ENCODE assay signal across 11 cellular contexts in genomic region chr13:107835339-107836018, GRCh38.
DNase-seq lines count a peak whose midpoint lies in the region; ATAC-seq, FAIRE-seq and TF ChIP-seq lines count a peak whose summit lies in the region.
"Had no signal": no experiment of that assay in that cellular context is flagged by ENCODE, and none has a peak within 500 bp of the region (broad histone marks: within the 10 kb centered on the region; RNA-seq: fewer than 3 reads in every experiment).

No MANE protein-coding gene starts in this region.

- H3K4me3 ChIP-seq in astrocyte (ENCODE audit: insufficient read depth, low read depth, low read length) (no peak overlapping the region), pancreas (no peak overlapping the region), tibial artery (no peak overlapping the region)
- H3K4me3 ChIP-seq: psoas muscle had no signal

- H3K27ac ChIP-seq in astrocyte (ENCODE audit: low read depth, low read length), result peak overlapping the region; percentile 68
- no peak overlapping the region for H3K27ac ChIP-seq in pancreas
- H3K27ac ChIP-seq in tibial artery, result no peak overlapping the region
- H3K27ac ChIP-seq: psoas muscle had no signal

- DNase-seq in astrocyte (ENCODE audit: low read depth), result peak; percentile 93
- no peak for DNase-seq in pancreas
- no peak for DNase-seq in NCI-H2196 (lab: John Stamatoyannopoulos, UW; ENCODE audit: unreplicated experiment)
- no peak for DNase-seq in tibial artery
- DNase-seq in anterior cingulate cortex (lab: John Stamatoyannopoulos, UW), result no peak
- DNase-seq in activated CD4-positive, alpha-beta T cell treated with anti-CD3 and anti-CD28 coated beads, Interleukin-2, amount 50 U/mL, for 1 hour, result no peak
- DNase-seq: activated CD8-positive, alpha-beta memory T cell treated with anti-CD3 and anti-CD28 coated beads for 24 hours; psoas muscle had no signal

- H3K4me3 Mint-ChIP-seq in astrocyte (ENCODE audit: unreplicated experiment), result no peak overlapping the region
- H3K4me3 Mint-ChIP-seq: central memory CD8-positive, alpha-beta T cell had no signal

- TF ChIP-seq CTCF in astrocyte (IDR thresholded peaks at IDR 0.05; ENCODE audit: insufficient read depth, low read depth, low read length) (no peak), pancreas (IDR thresholded peaks at IDR 0.05) (no peak), tibial artery (IDR thresholded peaks at IDR 0.05) (no peak)

- H3K9ac ChIP-seq in astrocyte (ENCODE audit: low read length), result peak overlapping the region; percentile 25

- H3K4me1 ChIP-seq in astrocyte (ENCODE audit: insufficient read depth, low read length), result peaks cover 17% of the 10 kb centered on the region
- no peaks in the 10 kb centered on the region for H3K4me1 ChIP-seq in pancreas
- no peaks in the 10 kb centered on the region for H3K4me1 ChIP-seq in tibial artery
- H3K4me1 ChIP-seq: psoas muscle had no signal

- no peaks in the 10 kb centered on the region for H3K27me3 Mint-ChIP-seq in astrocyte (ENCODE audit: low read depth, unreplicated experiment)
- H3K27me3 Mint-ChIP-seq: central memory CD8-positive, alpha-beta T cell had no signal

- FAIRE-seq in astrocyte (lab: Jason Lieb, UNC) (no peak), pancreas (lab: Jason Lieb, UNC) (no peak)

- H3K79me2 ChIP-seq in astrocyte (ENCODE audit: insufficient read depth, low read length), result no peaks in the 10 kb centered on the region

- H3K4me2 ChIP-seq in astrocyte (ENCODE audit: low read length), result peak overlapping the region; percentile 60

- peak overlapping the region; percentile 75 for H3K27ac Mint-ChIP-seq in astrocyte (ENCODE audit: unreplicated experiment)

- peaks cover 20% of the 10 kb centered on the region for H3K4me1 Mint-ChIP-seq in astrocyte (ENCODE audit: low read depth, unreplicated experiment)
- H3K4me1 Mint-ChIP-seq: central memory CD8-positive, alpha-beta T cell had no signal

- H3K36me3 Mint-ChIP-seq in astrocyte (ENCODE audit: low read depth, unreplicated experiment), result no peaks in the 10 kb centered on the region

- ATAC-seq in GM18907 (IDR thresholded peaks at IDR 0.05; ENCODE audit: unreplicated experiment), result peak; percentile 87
- peak; percentile 89 for ATAC-seq in HG03432 (IDR thresholded peaks at IDR 0.05; ENCODE audit: unreplicated experiment)
- ATAC-seq in pancreas, result peak; percentile 64 to 76 (median 69)
- ATAC-seq: psoas muscle had no signal

- WGBS in pancreas, 2 donors, result 35 to 54% methylated on average over 4 of the region's 4 CpGs

- H3K9me3 ChIP-seq in astrocyte (ENCODE audit: insufficient read depth, low read depth, low read length) (no peaks in the 10 kb centered on the region), pancreas (no peaks in the 10 kb centered on the region), tibial artery (no peaks in the 10 kb centered on the region)
- H3K9me3 ChIP-seq: psoas muscle had no signal

- H4K20me1 ChIP-seq in astrocyte (ENCODE audit: insufficient read depth, low read length), result no peaks in the 10 kb centered on the region

- H3K9me3 Mint-ChIP-seq in astrocyte (ENCODE audit: unreplicated experiment), result no peaks in the 10 kb centered on the region

- H3K36me3 ChIP-seq in astrocyte (ENCODE audit: insufficient read depth, low read length) (no peaks in the 10 kb centered on the region), pancreas (no peaks in the 10 kb centered on the region), tibial artery (no peaks in the 10 kb centered on the region)

- H3K27me3 ChIP-seq in astrocyte (ENCODE audit: insufficient read depth, low read length) (no peaks in the 10 kb centered on the region), pancreas (no peaks in the 10 kb centered on the region), tibial artery (no peaks in the 10 kb centered on the region)

- H2AFZ ChIP-seq in astrocyte (ENCODE audit: low read depth, low read length), result no peak overlapping the region

- intact Hi-C loops in pancreas (cut with DNase I), result no loop called here
- intact Hi-C loops in tibial artery (cut with DNase I; ENCODE audit: low total_unique reads), result no loop called here
